Comparison of ENCODE assay signal across 8 cellular contexts in genomic region chr1:154191990-154192450, GRCh38. TPM values are rescaled to one million over a fixed set of nuclear protein-coding genes. Genes with fewer than 3 reads are reported as not detected.
DNase-seq lines count a peak whose midpoint lies in the region; ATAC-seq lines count a peak whose summit lies in the region.

Gene TPM3 (minus strand): TSS chr1:154192100. CDS start chr1:154192018, 82 bp downstream.

- no peak for ATAC-seq in left colon
- ATAC-seq in GM21390 (IDR thresholded peaks at IDR 0.05; ENCODE audit: unreplicated experiment): no peak

- no peak within 1 kb of the TSS for H3K4me3 ChIP-seq in thymus (ENCODE audit: low read length)

- no peaks in the 10 kb centered on the region for H3K27me3 ChIP-seq in thymus (ENCODE audit: control insufficient read depth, insufficient read depth)

- H3K4me1 ChIP-seq in thymus (ENCODE audit: control insufficient read depth, insufficient read depth, low read length): no peaks in the 10 kb centered on the region

- H3K27ac ChIP-seq in adipose tissue (ENCODE audit: low read depth, low read length) (no peak within 1 kb of the TSS), thymus (ENCODE audit: low read depth) (no peak within 1 kb of the TSS)

- H3K36me3 ChIP-seq in thymus (ENCODE audit: control insufficient read depth, insufficient read depth): no peaks in the 10 kb centered on the region

- WGBS in adipose tissue, 3 donors: 3 to 10% (median 10%) methylated on average over 1 of the region's 1 CpG
- WGBS in thymus: 56% methylated on average over 1 of the region's 1 CpG

- DNase-seq in T-helper 2 cell: no peak
- DNase-seq in left colon: no peak
- no peak for DNase-seq in NCI-H446 treated with DMSO at 0.1 percent for 48 hours (lab: John Stamatoyannopoulos, UW)
- no peak for DNase-seq in posterior cingulate gyrus

- no peaks in the 10 kb centered on the region for H3K9me3 ChIP-seq in thymus (ENCODE audit: control insufficient read depth)

- intact Hi-C loops in T-helper 2 cell treated with Interferon-gamma antibody and Interleukin-4, amounts not matched to agents 100 ng/mL and 5 ng/mL, for 36 hours (cut with micrococcal nuclease): no loop called here
- intact Hi-C loops in left colon (cut with DNase I, micrococcal nuclease) (no loop called here), posterior cingulate gyrus (cut with DNase I) (no loop called here)

RNA-seq across cellular contexts. Expression of gene TPM3, which starts in this region (rescaled TPM):
- total RNA-seq in T-helper 2 cell treated with Interferon-gamma antibody and Interleukin-4, amounts not matched to agents 100 ng/mL and 5 ng/mL, for 36 hours: 797 and 820 TPM in 2 replicates
- polyA plus RNA-seq in adipose tissue (100 to 1,000 TPM in 2 of 3 donors, 10 to 100 TPM in 1; 68.2 to 233 (median 184) TPM), thymus (304 TPM)
- total RNA-seq in left colon: 100 to 1,000 TPM; 490 to 491 TPM
